ENCODE assay signal across 8 cellular contexts in genomic region chrX:20515841-20516461, GRCh38.
DNase-seq lines count a peak whose midpoint lies in the region; ATAC-seq and TF ChIP-seq lines count a peak whose summit lies in the region.

No MANE protein-coding gene starts in this region.

- H3K9me3 ChIP-seq in BLaER1 (no peaks in the 10 kb centered on the region), SJCRH30 (replicated peaks) (peaks cover 6% of the 10 kb centered on the region)
- no peaks in the 10 kb centered on the region for H3K9me3 ChIP-seq in effector memory CD4-positive, alpha-beta T cell (ENCODE audit: control insufficient read depth, low read length)

- TF ChIP-seq CTCF in fibroblast of pulmonary artery (IDR thresholded peaks at IDR 0.05; ENCODE audit: low read length, missing control alignments) = no peak

- no peak overlapping the region for H3K27ac ChIP-seq in BLaER1
- peak overlapping the region; percentile 72 for H3K27ac ChIP-seq in SJCRH30
- H3K27ac ChIP-seq in effector memory CD4-positive, alpha-beta T cell (ENCODE audit: insufficient read depth, low read length, poor library complexity, severe bottlenecking) = no peak overlapping the region

- no peaks in the 10 kb centered on the region for H3K27me3 ChIP-seq in BLaER1
- H3K27me3 ChIP-seq in SJCRH30 = no peaks in the 10 kb centered on the region
- H3K27me3 ChIP-seq in effector memory CD4-positive, alpha-beta T cell (replicated peaks; ENCODE audit: control insufficient read depth, insufficient read depth, low read length, poor library complexity, severe bottlenecking) = no peaks in the 10 kb centered on the region

- H3K36me3 ChIP-seq in BLaER1 = no peaks in the 10 kb centered on the region
- no peaks in the 10 kb centered on the region for H3K36me3 ChIP-seq in SJCRH30
- H3K36me3 ChIP-seq in effector memory CD4-positive, alpha-beta T cell (ENCODE audit: control insufficient read depth, insufficient read depth, low read length) = no peaks in the 10 kb centered on the region

- DNase-seq in SJCRH30 (peak; percentile 36 to 68), fibroblast of pulmonary artery (ENCODE audit: low read depth) (peak; percentile 85), stromal cell of bone marrow (ENCODE audit: low read depth) (peak; percentile 78)
- no peak for DNase-seq in effector memory CD4-positive, alpha-beta T cell
- no peak for DNase-seq in central memory CD4-positive, alpha-beta T cell

- H3K4me2 ChIP-seq in BLaER1 = 0 out of 2 replicates have a peak overlapping the region, but pooled peaks have one; percentile 8

- H4K20me1 ChIP-seq in BLaER1 = no peaks in the 10 kb centered on the region

- ATAC-seq in GM19035 (IDR thresholded peaks at IDR 0.05; ENCODE audit: unreplicated experiment) (peak; percentile 100), HG03135 (IDR thresholded peaks at IDR 0.05; ENCODE audit: unreplicated experiment) (peak; percentile 98)

- H3K4me3 ChIP-seq in BLaER1 (no peak overlapping the region), SJCRH30 (no peak overlapping the region), fibroblast of pulmonary artery (replicated peaks; ENCODE audit: low read depth, low read length) (no peak overlapping the region)
- H3K4me3 ChIP-seq in effector memory CD4-positive, alpha-beta T cell (ENCODE audit: insufficient read depth, low read depth, low read length, poor library complexity, severe bottlenecking) = no peak overlapping the region

- H3K4me1 ChIP-seq in BLaER1 (peaks cover 6% of the 10 kb centered on the region), SJCRH30 (peaks cover 34% of the 10 kb centered on the region)
- no peaks in the 10 kb centered on the region for H3K4me1 ChIP-seq in effector memory CD4-positive, alpha-beta T cell (ENCODE audit: control insufficient read depth, insufficient read depth, low read length, poor library complexity, severe bottlenecking)

- H3K9ac ChIP-seq in BLaER1 = no peak overlapping the region

Comparison
In these comparisons a context has a peak if more than half of its experiments do, and no peak if none do; other contexts are left out.
1. DNase-seq: peak in SJCRH30 (2 of 2), fibroblast of pulmonary artery (single experiment) and stromal cell of bone marrow (single experiment); none in effector memory CD4-positive, alpha-beta T cell (0 of 3) and central memory CD4-positive, alpha-beta T cell (single experiment).